Comparison of ENCODE assay signal across 15 cellular contexts in the genomic region with DNA sequence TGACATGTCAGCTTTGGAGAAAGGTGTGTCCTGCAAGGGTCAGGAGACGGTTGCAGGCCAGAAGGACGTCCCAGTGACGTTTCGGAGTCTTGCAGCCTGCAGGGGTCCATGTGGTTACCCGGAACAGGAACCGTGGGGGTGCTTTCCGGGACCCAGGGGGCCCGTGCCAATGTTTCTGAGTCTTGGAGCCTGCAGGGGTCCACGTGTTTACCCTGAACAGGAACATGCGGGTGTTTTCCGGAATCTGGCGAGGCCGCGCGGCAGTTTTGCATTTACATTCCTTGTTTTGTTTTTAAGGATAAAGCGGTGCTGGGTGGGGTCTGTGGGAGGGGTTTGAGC. TPM values are rescaled to one million over a fixed set of nuclear protein-coding genes. Genes with fewer than 3 reads are reported as not detected.
DNase-seq lines count a peak whose midpoint lies in the region; ATAC-seq and TF ChIP-seq lines count a peak whose summit lies in the region.
"Had no signal": no experiment of that assay in that cellular context is flagged by ENCODE, and none has a peak within 500 bp of the region (broad histone marks: within the 10 kb centered on the region; RNA-seq: fewer than 3 reads in every experiment).

No MANE protein-coding gene starts in this region.

- peaks cover 22% of the 10 kb centered on the region for H3K4me1 ChIP-seq in A673 (ENCODE audit: insufficient read depth, low read length, poor library complexity, severe bottlenecking)
- H3K4me1 ChIP-seq: A549 had no signal

- POLR2A ChIA-PET in A673 (lab: Charles Lee; ENCODE audit: low non-redundant PET), result no interaction called here

- BruUV-seq in A673 (replicated peaks; lab: Mats Ljungman, UMichigan), result no TSS peak

- intact Hi-C loops in A673 (cut with micrococcal nuclease; ENCODE audit: unreplicated experiment) (no loop called here), posterior vena cava (cut with DNase I) (no loop called here)

- H3K27me3 ChIP-seq in A673 (replicated peaks; ENCODE audit: insufficient read depth, low read depth, low read length, poor library complexity), result no peaks in the 10 kb centered on the region
- H3K27me3 ChIP-seq: BLaER1 had no signal

- H3K9me3 ChIP-seq in A673 (ENCODE audit: low read depth, low read length, poor library complexity, severe bottlenecking), result peaks cover 6% of the 10 kb centered on the region
- H3K9me3 ChIP-seq: A549 had no signal

- no peak for ATAC-seq in GM21576 (IDR thresholded peaks at IDR 0.05; ENCODE audit: unreplicated experiment)
- ATAC-seq: A549 had no signal

- H3K4me3 ChIP-seq in A673 (ENCODE audit: low read depth, low read length, poor library complexity, severe bottlenecking), result peak overlapping the region; percentile 28
- H3K4me3 ChIP-seq: A549, BLaER1 had no signal

- peak overlapping the region; percentile 96 for H3K27ac ChIP-seq in A673 (ENCODE audit: low read depth, low read length, poor library complexity, severe bottlenecking)
- H3K27ac ChIP-seq: A549, BLaER1 had no signal

- peak; percentile 97 for DNase-seq in A673 (ENCODE audit: low spot score)
- DNase-seq in effector CD4-positive, alpha-beta T cell, result peak; percentile 1
- peak; percentile 47 for DNase-seq in posterior vena cava (ENCODE audit: low spot score)
- no peak for DNase-seq in NCI-H1417 (lab: John Stamatoyannopoulos, UW)
- no peak for DNase-seq in NOMO-1 (lab: John Stamatoyannopoulos, UW; ENCODE audit: unreplicated experiment in 2 of 2)
- DNase-seq: CD4-positive, alpha-beta memory T cell; DMS153; DMS79; GDM1; GOT3; H9; IMR-90 had no signal

- CTCF ChIA-PET in A673 (lab: Charles Lee), result no interaction called here

- no peak for TF ChIP-seq CTCF in A673 (conservative IDR thresholded peaks at IDR 0.05; ENCODE audit: low read depth, low read length)

- peaks cover 5% of the 10 kb centered on the region for H3K36me3 ChIP-seq in A673 (ENCODE audit: insufficient read depth, low read length, poor library complexity, severe bottlenecking)

RNA-seq across cellular contexts. Expression of gene NKD2, which starts 30.6 kb away (rescaled TPM):
- total RNA-seq in A673 (2021) (22.9 and 23.5 TPM in 2 replicates), posterior vena cava (1 to 10 TPM; 2.7 to 5.0 TPM)
- total RNA-seq: CD4-positive, alpha-beta memory T cell; IMR-90 had no signal

Comparison
In these comparisons a context has a peak if more than half of its experiments do, and no peak if none do; other contexts are left out.
1. DNase-seq: peak in A673 (single experiment), effector CD4-positive, alpha-beta T cell (single experiment) and posterior vena cava (single experiment); none in NCI-H1417 (0 of 3) and NOMO-1 (0 of 2).